In genomic region chr1:153922838-153923652, GRCh38 we compare ENCODE assay signal across 8 cellular contexts. TPM values are rescaled to one million over a fixed set of nuclear protein-coding genes. Genes with fewer than 3 reads are reported as not detected.
A peak's percentile ranks its signal among the peaks of the same experiment; 100 is the strongest.
DNase-seq lines count a peak whose midpoint lies in the region; ATAC-seq and TF ChIP-seq lines count a peak whose summit lies in the region.

Gene GATAD2B (minus strand): TSS chr1:153922972. CDS start chr1:153828347, 94,625 bp downstream.

- H3K4me2 ChIP-seq in DND-41 (ENCODE audit: insufficient read depth, low read length) (peak within 1 kb of the TSS; percentile 82), GM23248 (ENCODE audit: unreplicated experiment) (peak within 1 kb of the TSS; percentile 90), fibroblast of lung (ENCODE audit: extremely low read depth, insufficient read depth, low read length) (peak within 1 kb of the TSS; percentile 97)

- DNase-seq in DND-41 (peak; percentile 100), GM23248 (peak; percentile 100), Kasumi-1 (lab: John Stamatoyannopoulos, UW) (peak; percentile 99), RPMI7951 (ENCODE audit: low read depth) (peak; percentile 100), fibroblast of lung (ENCODE audit: low read depth in 2 of 2) (peak; percentile 100)
- DNase-seq in activated T-helper 1 cell treated with anti-CD3 and anti-CD28 coated beads, Interleukin-12 subunit alpha, Interleukin-12 subunit beta, Interleukin-2, Interleukin-4 antibody, amounts not matched to agents 30 ng/mL and 10 ng/mL and 1 ng/mL, durations not matched to agents 14 hours and 24 hours and 36 hours (ENCODE audit: low spot score), result peak; percentile 99
- DNase-seq in naive thymus-derived CD4-positive, alpha-beta T cell, result peak; percentile 86 to 100 (median 99)
- DNase-seq in stimulated activated naive B cell treated with anti-CD40 and anti-IgM and Interleukin-4, amounts not matched to agents 10 μg/mL and 1 μg/mL and 100 μg/mL, for 72 hours, result peak; percentile 100

- peak within 1 kb of the TSS; percentile 97 for H3K4me3 Mint-ChIP-seq in activated T-helper 1 cell treated with anti-CD3 and anti-CD28 coated beads, Interleukin-12 subunit alpha, Interleukin-12 subunit beta, Interleukin-2, Interleukin-4 antibody, amounts not matched to agents 30 ng/mL and 10 ng/mL and 1 ng/mL, durations not matched to agents 14 hours and 24 hours and 36 hours
- peak within 1 kb of the TSS; percentile 83 to 96 (median 94) for H3K4me3 Mint-ChIP-seq in naive thymus-derived CD4-positive, alpha-beta T cell
- peak within 1 kb of the TSS; percentile 84 to 98 for H3K4me3 Mint-ChIP-seq in stimulated activated naive B cell treated with anti-CD40 and anti-IgM and Interleukin-4, amounts not matched to agents 10 μg/mL and 1 μg/mL and 100 μg/mL, for 72 hours

- H2AFZ ChIP-seq in DND-41 (ENCODE audit: low read depth, low read length) (peak within 1 kb of the TSS; percentile 96), GM23248 (peak within 1 kb of the TSS; percentile 94), fibroblast of lung (ENCODE audit: low read length) (peak within 1 kb of the TSS; percentile 74)

- H3K4me1 Mint-ChIP-seq in activated T-helper 1 cell treated with anti-CD3 and anti-CD28 coated beads, Interleukin-12 subunit alpha, Interleukin-12 subunit beta, Interleukin-2, Interleukin-4 antibody, amounts not matched to agents 30 ng/mL and 10 ng/mL and 1 ng/mL, durations not matched to agents 14 hours and 24 hours and 36 hours (ENCODE audit: low read depth), result peaks cover 53% of the 10 kb centered on the region
- H3K4me1 Mint-ChIP-seq in naive thymus-derived CD4-positive, alpha-beta T cell, result peaks cover 31 to 53% (median 44%) of the 10 kb centered on the region in 7 donors
- peaks cover 23 to 44% of the 10 kb centered on the region in 2 donors for H3K4me1 Mint-ChIP-seq in stimulated activated naive B cell treated with anti-CD40 and anti-IgM and Interleukin-4, amounts not matched to agents 10 μg/mL and 1 μg/mL and 100 μg/mL, for 72 hours

- H3K36me3 ChIP-seq in DND-41 (ENCODE audit: insufficient read depth, low read length), result peaks cover 23% of the 10 kb centered on the region
- H3K36me3 ChIP-seq in GM23248 (ENCODE audit: low read depth), result no peaks in the 10 kb centered on the region
- H3K36me3 ChIP-seq in fibroblast of lung (ENCODE audit: control insufficient read depth, insufficient read depth, low read length), result no peaks in the 10 kb centered on the region
- H3K36me3 ChIP-seq in naive thymus-derived CD4-positive, alpha-beta T cell (ENCODE audit: control insufficient read depth in 2 of 3, insufficient read depth in 3 of 3, low read length in 3 of 3), result peaks cover 0 to 3% (median 0%) of the 10 kb centered on the region in 3 experiments

- H3K9me3 ChIP-seq in DND-41 (ENCODE audit: insufficient read depth, low read length, severe bottlenecking), result no peaks in the 10 kb centered on the region
- no peaks in the 10 kb centered on the region for H3K9me3 ChIP-seq in GM23248 (ENCODE audit: low read depth)
- H3K9me3 ChIP-seq in fibroblast of lung (ENCODE audit: control insufficient read depth, insufficient read depth, low read depth, low read length), result no peaks in the 10 kb centered on the region
- no peaks in the 10 kb centered on the region for H3K9me3 ChIP-seq in naive thymus-derived CD4-positive, alpha-beta T cell (ENCODE audit: control insufficient read depth in 2 of 3, low read length in 3 of 3)

- H3K27ac Mint-ChIP-seq in activated T-helper 1 cell treated with anti-CD3 and anti-CD28 coated beads, Interleukin-12 subunit alpha, Interleukin-12 subunit beta, Interleukin-2, Interleukin-4 antibody, amounts not matched to agents 30 ng/mL and 10 ng/mL and 1 ng/mL, durations not matched to agents 14 hours and 24 hours and 36 hours, result peak within 1 kb of the TSS; percentile 92
- H3K27ac Mint-ChIP-seq in naive thymus-derived CD4-positive, alpha-beta T cell, result peak within 1 kb of the TSS; percentile 90 to 99 (median 97)
- H3K27ac Mint-ChIP-seq in stimulated activated naive B cell treated with anti-CD40 and anti-IgM and Interleukin-4, amounts not matched to agents 10 μg/mL and 1 μg/mL and 100 μg/mL, for 72 hours, result peak within 1 kb of the TSS; percentile 99

- CTCF ChIA-PET in naive thymus-derived CD4-positive, alpha-beta T cell (lab: Charles Lee), result interaction anchor here (0.6 to 2.7 kb wide), 7 partner anchors 9 to 232 kb away, joined by 3 to 12 read pairs (median 3); partner anchors contain the start of genes DENND4B, JTB and RAB13

- no peaks in the 10 kb centered on the region for H3K9me3 Mint-ChIP-seq in activated T-helper 1 cell treated with anti-CD3 and anti-CD28 coated beads, Interleukin-12 subunit alpha, Interleukin-12 subunit beta, Interleukin-2, Interleukin-4 antibody, amounts not matched to agents 30 ng/mL and 10 ng/mL and 1 ng/mL, durations not matched to agents 14 hours and 24 hours and 36 hours
- peaks cover 0 to 5% (median 0%) of the 10 kb centered on the region in 11 donors for H3K9me3 Mint-ChIP-seq in naive thymus-derived CD4-positive, alpha-beta T cell
- H3K9me3 Mint-ChIP-seq in stimulated activated naive B cell treated with anti-CD40 and anti-IgM and Interleukin-4, amounts not matched to agents 10 μg/mL and 1 μg/mL and 100 μg/mL, for 72 hours, result no peaks in the 10 kb centered on the region

- H3K9me2 ChIP-seq in GM23248 (ENCODE audit: insufficient read depth), result no peaks in the 10 kb centered on the region

- in situ Hi-C loops in GM23248 (cut with MboI), result no loop called here

- peaks cover 2% of the 10 kb centered on the region for H3K27me3 Mint-ChIP-seq in activated T-helper 1 cell treated with anti-CD3 and anti-CD28 coated beads, Interleukin-12 subunit alpha, Interleukin-12 subunit beta, Interleukin-2, Interleukin-4 antibody, amounts not matched to agents 30 ng/mL and 10 ng/mL and 1 ng/mL, durations not matched to agents 14 hours and 24 hours and 36 hours (ENCODE audit: insufficient read depth)
- peaks cover 0 to 3% (median 0%) of the 10 kb centered on the region in 5 donors for H3K27me3 Mint-ChIP-seq in naive thymus-derived CD4-positive, alpha-beta T cell
- H3K27me3 Mint-ChIP-seq in stimulated activated naive B cell treated with anti-CD40 and anti-IgM and Interleukin-4, amounts not matched to agents 10 μg/mL and 1 μg/mL and 100 μg/mL, for 72 hours, result no peaks in the 10 kb centered on the region

- peaks cover 42% of the 10 kb centered on the region for H3K4me1 ChIP-seq in DND-41 (ENCODE audit: insufficient read depth, low read length)
- H3K4me1 ChIP-seq in GM23248 (ENCODE audit: insufficient read depth), result peaks cover 30% of the 10 kb centered on the region
- H3K4me1 ChIP-seq in fibroblast of lung (ENCODE audit: control insufficient read depth, extremely low read depth, insufficient read depth, low read length), result peaks cover 18% of the 10 kb centered on the region
- H3K4me1 ChIP-seq in naive thymus-derived CD4-positive, alpha-beta T cell (ENCODE audit: control insufficient read depth in 2 of 2, insufficient read depth in 2 of 2, low read length in 2 of 2), result peaks cover 35 to 37% of the 10 kb centered on the region in 2 donors

- H3F3A ChIP-seq in GM23248 (ENCODE audit: insufficient read depth), result peaks cover 41% of the 10 kb centered on the region

- H3K79me2 ChIP-seq in DND-41 (ENCODE audit: insufficient read depth, low read length), result peaks cover 60% of the 10 kb centered on the region
- peaks cover 42% of the 10 kb centered on the region for H3K79me2 ChIP-seq in GM23248 (ENCODE audit: insufficient read depth)
- H3K79me2 ChIP-seq in fibroblast of lung (ENCODE audit: control insufficient read depth, insufficient read depth, low read length), result peaks cover 31% of the 10 kb centered on the region

- ATAC-seq in DND-41 (ENCODE audit: insufficient read depth, low read depth), result peak; percentile 92
- ATAC-seq in naive thymus-derived CD4-positive, alpha-beta T cell, result peak; percentile 94
- ATAC-seq in stimulated activated naive B cell treated with anti-CD40 and anti-IgM and Interleukin-4, amounts not matched to agents 10 μg/mL and 1 μg/mL and 100 μg/mL, for 72 hours (replicated peaks), result peak; percentile 92 to 94

- TF ChIP-seq CTCF in DND-41 (IDR thresholded peaks at IDR 0.05; ENCODE audit: borderline replicate concordance, extremely low read depth, low read length, poor library complexity, severe bottlenecking), result no peak
- no peak for TF ChIP-seq CTCF in fibroblast of lung (conservative IDR thresholded peaks at IDR 0.05 in 1 of 2, IDR thresholded peaks at IDR 0.05 in 1 of 2; ENCODE audit: low read depth in 1 of 2, low read length in 2 of 2)

- WGBS in GM23248 (ENCODE audit: low coverage in 1 of 2, low lambda C conversion rate in 2 of 2, missing lambda C conversion rate in 2 of 2), 2 experiments, result 0% methylated on average over 40 to 59 of the region's 61 CpGs

- H3K27ac ChIP-seq in DND-41 (ENCODE audit: low read length) (peak within 1 kb of the TSS; percentile 91), GM23248 (peak within 1 kb of the TSS; percentile 90), fibroblast of lung (ENCODE audit: insufficient read depth, low read length) (peak within 1 kb of the TSS; percentile 70)
- peak within 1 kb of the TSS; percentile 97 for H3K27ac ChIP-seq in naive thymus-derived CD4-positive, alpha-beta T cell (ENCODE audit: low read depth, low read length)

- intact Hi-C loops in activated T-helper 1 cell treated with anti-CD3 and anti-CD28 coated beads, Interleukin-12 subunit alpha, Interleukin-12 subunit beta, Interleukin-2, Interleukin-4 antibody, amounts not matched to agents 30 ng/mL and 10 ng/mL and 1 ng/mL, durations not matched to agents 14 hours and 24 hours and 36 hours (cut with micrococcal nuclease), result loop anchor here (1.0 to 2.0 kb wide), 13 partner anchors 22 to 350 kb away; partner anchors contain the start of genes CREB3L4, CRTC2, HAX1 and JTB
- intact Hi-C loops in naive thymus-derived CD4-positive, alpha-beta T cell (cut with micrococcal nuclease), result loop anchor here (1.0 to 5.0 kb wide), 23 partner anchors 22 to 1934 kb away; partner anchors contain the start of genes CRTC2 (in 2 of the 2), HAX1 (in 2 of the 2), JTB (in 2 of the 2) and RPS27 (in 2 of the 2)

- peaks cover 6% of the 10 kb centered on the region for H3K36me3 Mint-ChIP-seq in activated T-helper 1 cell treated with anti-CD3 and anti-CD28 coated beads, Interleukin-12 subunit alpha, Interleukin-12 subunit beta, Interleukin-2, Interleukin-4 antibody, amounts not matched to agents 30 ng/mL and 10 ng/mL and 1 ng/mL, durations not matched to agents 14 hours and 24 hours and 36 hours (ENCODE audit: low read depth)
- peaks cover 0 to 11% (median 0%) of the 10 kb centered on the region in 5 donors for H3K36me3 Mint-ChIP-seq in naive thymus-derived CD4-positive, alpha-beta T cell
- H3K36me3 Mint-ChIP-seq in stimulated activated naive B cell treated with anti-CD40 and anti-IgM and Interleukin-4, amounts not matched to agents 10 μg/mL and 1 μg/mL and 100 μg/mL, for 72 hours, result peaks cover 7 to 18% of the 10 kb centered on the region in 2 donors

- POLR2A ChIA-PET in naive thymus-derived CD4-positive, alpha-beta T cell (lab: Charles Lee), result interaction anchor here (0.5 to 8.8 kb wide), 32 partner anchors 11 to 1400 kb away, joined by 3 to 122 read pairs (median 4); partner anchors contain the start of genes CREB3L4, CRTC2, DENND4B and INTS3

- H3K4me3 ChIP-seq in DND-41 (ENCODE audit: low read depth in 1 of 2, low read length in 2 of 2) (peak within 1 kb of the TSS; percentile 94 to 95), GM23248 (peak within 1 kb of the TSS; percentile 96), fibroblast of lung (replicated peaks in 1 of 4; ENCODE audit: control extremely low read depth in 1 of 4, insufficient read depth in 1 of 4, low read depth in 3 of 4, low read length in 4 of 4) (peak within 1 kb of the TSS; percentile 78 to 92 (median 86))
- H3K4me3 ChIP-seq in naive thymus-derived CD4-positive, alpha-beta T cell (ENCODE audit: low read length), result peak within 1 kb of the TSS; percentile 87

- peaks cover 38% of the 10 kb centered on the region for H4K20me1 ChIP-seq in DND-41 (ENCODE audit: insufficient read depth, low read length)
- peaks cover 23% of the 10 kb centered on the region for H4K20me1 ChIP-seq in GM23248 (ENCODE audit: insufficient read depth)
- peaks cover 3% of the 10 kb centered on the region for H4K20me1 ChIP-seq in fibroblast of lung (ENCODE audit: control insufficient read depth, extremely low read depth, insufficient read depth, low read length)

- peak within 1 kb of the TSS; percentile 80 for H3K9ac ChIP-seq in DND-41 (ENCODE audit: low read depth, low read length)
- peak within 1 kb of the TSS; percentile 87 for H3K9ac ChIP-seq in GM23248
- peak within 1 kb of the TSS; percentile 61 for H3K9ac ChIP-seq in fibroblast of lung (ENCODE audit: insufficient read depth, low read length)

- H3K27me3 ChIP-seq in DND-41 (ENCODE audit: insufficient read depth, low read length, poor library complexity) (no peaks in the 10 kb centered on the region), GM23248 (replicated peaks; ENCODE audit: insufficient read depth) (no peaks in the 10 kb centered on the region), fibroblast of lung (ENCODE audit: control insufficient read depth, insufficient read depth, low read length) (no peaks in the 10 kb centered on the region)
- no peaks in the 10 kb centered on the region for H3K27me3 ChIP-seq in naive thymus-derived CD4-positive, alpha-beta T cell (ENCODE audit: control insufficient read depth in 2 of 2, insufficient read depth in 2 of 2, low read length in 2 of 2)

RNA-seq across cellular contexts. Expression of gene GATAD2B, which starts in this region (rescaled TPM):
- 3.9 and 4.3 TPM in 2 replicates for total RNA-seq in GM23248 (2014; rRNA removed; shearing (Covaris generic))
- polyA plus RNA-seq in GM23248 (2016; fragmentation: Nextera tagmentation; extraction: Ambion mirVana) (3.2 and 3.3 TPM in 2 replicates), fibroblast of lung (5.2 and 6.9 TPM in 2 replicates)
- 5.1 and 7.3 TPM in 2 replicates for total RNA-seq in RPMI7951 (2014; rRNA removed; shearing (Covaris generic))
- total RNA-seq in activated T-helper 1 cell treated with anti-CD3 and anti-CD28 coated beads, Interleukin-12 subunit alpha, Interleukin-12 subunit beta, Interleukin-2, Interleukin-4 antibody, amounts not matched to agents 30 ng/mL and 10 ng/mL and 1 ng/mL, durations not matched to agents 14 hours and 24 hours and 36 hours, result 69.1 and 70.4 TPM in 2 replicates
- 3.3 and 4.8 TPM in 2 replicates for total RNA-seq in fibroblast of lung
- polyA plus RNA-seq in fibroblast of lung (2012), result 8.5 and 9.0 TPM in 2 replicates
- 51.6 and 63.9 TPM in 2 replicates for polyA minus RNA-seq in fibroblast of lung (ENCODE audit: low replicate concordance)
- 100 to 1,000 TPM in 1 of 5 experiments, 10 to 100 TPM in 4; 67.3 to 102 (median 75.5) TPM for total RNA-seq in naive thymus-derived CD4-positive, alpha-beta T cell
- polyA plus RNA-seq in naive thymus-derived CD4-positive, alpha-beta T cell, result 1 to 10 TPM; 4.8 to 5.3 TPM

Comparison
In these comparisons a context has a peak if more than half of its experiments do, and no peak if none do; other contexts are left out.
1. Peak in every context shown above with its lines: DNase-seq, ATAC-seq, H3K4me3 ChIP-seq and H3K27ac ChIP-seq.